ENCODE assay signal across 8 cellular contexts in the genomic region with DNA sequence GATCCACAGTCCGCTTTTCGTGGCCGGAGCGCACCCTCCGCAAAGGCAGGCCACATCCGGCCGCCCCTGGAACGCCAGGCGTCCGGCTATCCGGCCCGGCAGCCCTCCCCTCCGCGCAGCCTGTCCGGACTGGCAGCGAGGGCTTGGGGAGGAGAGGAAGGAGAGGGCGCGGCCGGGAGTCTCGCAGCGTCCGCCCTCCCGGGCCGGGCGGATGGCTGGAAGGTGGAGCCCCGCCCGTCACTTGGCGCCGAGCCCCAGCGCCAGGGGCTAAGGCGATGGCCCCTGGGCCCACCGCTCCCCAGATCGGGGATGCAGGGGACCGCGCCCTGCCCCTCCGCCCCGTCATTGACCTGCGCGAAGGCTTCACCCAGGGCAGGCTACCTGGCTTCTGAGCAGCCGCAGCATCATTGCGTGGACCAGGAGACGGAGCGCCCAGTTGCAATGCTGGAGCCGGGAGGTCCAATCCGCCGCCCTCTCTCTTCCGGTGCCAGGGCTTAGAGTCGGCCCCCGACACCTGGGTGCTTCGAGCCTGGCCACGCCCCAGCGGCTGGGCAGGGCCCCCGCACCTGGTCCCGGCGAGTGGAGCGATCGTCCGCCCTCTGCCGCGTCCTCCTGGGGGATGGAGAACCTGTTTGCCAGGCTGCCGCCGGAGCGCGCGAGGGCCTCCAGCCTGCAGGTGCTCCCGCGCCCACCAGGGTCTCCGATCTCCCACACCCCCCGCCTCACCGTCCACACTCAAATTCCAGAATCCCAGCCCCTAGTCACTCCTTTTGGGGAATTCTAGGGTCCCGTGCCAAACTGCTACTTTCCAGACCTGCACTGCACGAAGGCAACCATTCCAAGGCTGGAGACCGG. TPM values are rescaled to one million over a fixed set of nuclear protein-coding genes. Genes with fewer than 3 reads are reported as not detected.
DNase-seq lines count a peak whose midpoint lies in the region; ATAC-seq and TF ChIP-seq lines count a peak whose summit lies in the region.

A gene (minus strand): TSS at position 131 of the 855 bp plus-strand sequence. CDS start 1,360 bp downstream, outside the sequence.

- DNase-seq in activated T-cell treated with anti-CD3 and anti-CD28 coated beads for 48 hours (ENCODE audit: low read depth), result peak; percentile 19
- no peak for DNase-seq in activated T-cell treated with anti-CD3 and anti-CD28 coated beads for 4 hours
- peak; percentile 20 for DNase-seq in NCI-H524 treated with DMSO at 0.1 percent for 48 hours (lab: John Stamatoyannopoulos, UW)
- DNase-seq in activated naive CD4-positive, alpha-beta T cell treated with anti-CD3 and anti-CD28 coated beads, Interleukin-2, amount 50 U/mL, for 16 hours, result peak; percentile 37
- peak; percentile 77 for DNase-seq in Right ventricle myocardium inferior (ENCODE audit: missing footprints)

- peak within 1 kb of the TSS; percentile 90 for H2AFZ ChIP-seq in parathyroid adenoma

- intact Hi-C loops in Right ventricle myocardium inferior (cut with DNase I), result loop anchor here (2.0 kb wide), 1 partner anchor 30 kb away; no protein-coding TSS in a partner anchor

- H3K4me1 ChIP-seq in parathyroid adenoma, result peaks cover 4% of the 10 kb centered on the region

- peaks cover 3% of the 10 kb centered on the region for H3K79me2 ChIP-seq in parathyroid adenoma

- H3K4me2 ChIP-seq in parathyroid adenoma (ENCODE audit: low read length), result peak within 1 kb of the TSS; percentile 83

- peak within 1 kb of the TSS; percentile 62 for H3K4me3 ChIP-seq in parathyroid adenoma (ENCODE audit: low read depth, low read length)

- ATAC-seq in Right ventricle myocardium inferior, result peak; percentile 80
- ATAC-seq in HG02870 (IDR thresholded peaks at IDR 0.05; ENCODE audit: unreplicated experiment), result no peak
- no peak for ATAC-seq in HG03354 (IDR thresholded peaks at IDR 0.05; ENCODE audit: poor library complexity, severe bottlenecking, unreplicated experiment)

- H3K36me3 ChIP-seq in parathyroid adenoma (ENCODE audit: control insufficient read depth, insufficient read depth, low read length), result no peaks in the 10 kb centered on the region

- peak; percentile 15 for TF ChIP-seq CTCF in parathyroid adenoma (IDR thresholded peaks at IDR 0.05)

- peak within 1 kb of the TSS; percentile 41 for H3K9ac ChIP-seq in parathyroid adenoma

- peak within 1 kb of the TSS; percentile 64 for H3K27ac ChIP-seq in parathyroid adenoma

- H3K9me3 ChIP-seq in parathyroid adenoma (ENCODE audit: control insufficient read depth, low read length), result no peaks in the 10 kb centered on the region

- H3K27me3 ChIP-seq in parathyroid adenoma (ENCODE audit: control insufficient read depth, insufficient read depth, low read length), result no peaks in the 10 kb centered on the region

RNA-seq across cellular contexts. Expression of the gene that starts here (rescaled TPM):
- total RNA-seq in Right ventricle myocardium inferior, result 2.1 TPM
